9 cellular contexts compared by ENCODE assay signal in genomic region chr11:62856333-62856910, GRCh38. TPM values are rescaled to one million over a fixed set of nuclear protein-coding genes. Genes with fewer than 3 reads are reported as not detected.
DNase-seq lines count a peak whose midpoint lies in the region; ATAC-seq, FAIRE-seq and TF ChIP-seq lines count a peak whose summit lies in the region.
"Had no signal": no experiment of that assay in that cellular context is flagged by ENCODE, and none has a peak within 500 bp of the region (broad histone marks: within the 10 kb centered on the region; RNA-seq: fewer than 3 reads in every experiment).

No MANE protein-coding gene starts in this region.

- TF ChIP-seq CTCF in AG04450 (IDR thresholded peaks at IDR 0.05; ENCODE audit: low read depth, low read length) (no peak), HEK293 (tag by site-specific recombination; IDR thresholded peaks at IDR 0.05) (no peak), kidney (IDR thresholded peaks at IDR 0.05; ENCODE audit: borderline replicate concordance, extremely low read depth, insufficient read depth) (no peak), suprapubic skin (IDR thresholded peaks at IDR 0.05) (peak in 1 of 2 donors; percentile 6)

- H3K36me3 Mint-ChIP-seq in activated naive CD8-positive, alpha-beta T cell, result peaks cover 41% of the 10 kb centered on the region

- peak overlapping the region; percentile 91 for H3K27ac ChIP-seq in AG04450 (ENCODE audit: low read depth, low read length)
- peak overlapping the region; percentile 82 for H3K27ac ChIP-seq in HEK293 (ENCODE audit: extremely low read depth, low read depth, low read length)
- peak overlapping the region in 1 of 2 donors; percentile 3 for H3K27ac ChIP-seq in kidney (ENCODE audit: low read depth in 2 of 2, low read length in 2 of 2)
- peak overlapping the region; percentile 85 for H3K27ac ChIP-seq in suprapubic skin

- H3K4me1 ChIP-seq in HEK293 (ENCODE audit: control insufficient read depth, insufficient read depth, low read length) (no peaks in the 10 kb centered on the region), kidney (ENCODE audit: control insufficient read depth in 1 of 2, insufficient read depth in 1 of 2, low read depth in 1 of 2, low read length in 2 of 2) (peaks cover 7 to 22% of the 10 kb centered on the region in 2 donors), suprapubic skin (peaks cover 47% of the 10 kb centered on the region)

- DNase-seq in AG04450 (ENCODE audit: low read depth, low spot score), result no peak
- no peak for DNase-seq in kidney
- DNase-seq in suprapubic skin (ENCODE audit: low spot score in 2 of 2), result no peak
- no peak for DNase-seq in cerebellum (ENCODE audit: low spot score)

- H3K9me3 ChIP-seq in AG04450 (ENCODE audit: control insufficient read depth, insufficient read depth, low read length), result no peaks in the 10 kb centered on the region
- no peaks in the 10 kb centered on the region for H3K9me3 ChIP-seq in HEK293 (ENCODE audit: control insufficient read depth, insufficient read depth, low read depth, low read length)
- H3K9me3 ChIP-seq in kidney (ENCODE audit: control insufficient read depth in 1 of 2, low read length in 2 of 2), result no peaks in the 10 kb centered on the region
- no peaks in the 10 kb centered on the region for H3K9me3 ChIP-seq in suprapubic skin

- no peaks in the 10 kb centered on the region for H3K27me3 Mint-ChIP-seq in activated naive CD8-positive, alpha-beta T cell

- H3K4me3 Mint-ChIP-seq in activated naive CD8-positive, alpha-beta T cell, result peak overlapping the region; percentile 97

- H3K4me3 ChIP-seq in AG04450 (ENCODE audit: low read depth, low read length) (peak overlapping the region; percentile 92), HEK293 (ENCODE audit: low read depth, low read length) (peak overlapping the region; percentile 73), kidney (ENCODE audit: low read length in 2 of 2) (peak overlapping the region; percentile 89), suprapubic skin (peak overlapping the region; percentile 88)

- peaks cover 39% of the 10 kb centered on the region for H3K4me1 Mint-ChIP-seq in activated naive CD8-positive, alpha-beta T cell (ENCODE audit: low read depth)

- CTCF ChIA-PET in AG04450 (lab: Charles Lee), result interaction anchor here (1.2 to 5.0 kb wide), 3 partner anchors 9 to 70 kb away, joined by 4 to 40 read pairs (median 7); partner anchors contain the start of genes SLC3A2 and TMEM179B
- CTCF ChIA-PET in HEK293 (lab: Yijun Ruan, JAX), result interaction anchor here (1.5 to 3.9 kb wide), 2 partner anchors 70 to 168 kb away, joined by 3 to 24 read pairs; partner anchors contain the start of gene TMEM179B

- intact Hi-C loops in kidney (cut with DNase I), result no loop called here

- POLR2A ChIA-PET in AG04450 (lab: Yijun Ruan, JAX), result interaction anchor here (0.6 to 9.3 kb wide), 16 partner anchors 8 to 255 kb away, joined by 3 to 172 read pairs (median 9); partner anchors contain the start of genes HNRNPUL2, MTA2, SLC3A2 and STX5
- POLR2A ChIA-PET in HEK293 (lab: Yijun Ruan, JAX), result interaction anchor here (0.6 to 5.5 kb wide), 37 partner anchors 9 to 1328 kb away, joined by 3 to 182 read pairs (median 6); partner anchors contain the start of genes AHNAK, B3GAT3, C11orf98 and CSKMT

- ATAC-seq in HG03108 (IDR thresholded peaks at IDR 0.05; ENCODE audit: unreplicated experiment) (no peak), GM18873 (IDR thresholded peaks at IDR 0.05; ENCODE audit: low FRiP score, unreplicated experiment) (no peak)

- no peaks in the 10 kb centered on the region for H3K9me3 Mint-ChIP-seq in activated naive CD8-positive, alpha-beta T cell (ENCODE audit: low read depth)

- no peak for FAIRE-seq in kidney (lab: Jason Lieb, UNC)

- TF ChIP-seq POLR2A in suprapubic skin (IDR thresholded peaks at IDR 0.05), result no peak

- TF ChIP-seq EP300 in suprapubic skin (IDR thresholded peaks at IDR 0.05), result no peak

- peak overlapping the region; percentile 42 to 88 for H3K9ac ChIP-seq in kidney (ENCODE audit: low read length in 2 of 2)

- peaks cover 3 to 44% of the 10 kb centered on the region in 2 experiments; a peak in 1 of 3 replicates for H3K36me3 ChIP-seq in HEK293 (ENCODE audit: control insufficient read depth in 2 of 2, insufficient read depth in 1 of 2, low read length in 2 of 2)
- H3K36me3 ChIP-seq in kidney (ENCODE audit: control insufficient read depth in 1 of 2, insufficient read depth in 2 of 2, low read length in 2 of 2), result peaks cover 18 to 26% of the 10 kb centered on the region in 2 donors
- peaks cover 26% of the 10 kb centered on the region for H3K36me3 ChIP-seq in suprapubic skin

- H3K27ac Mint-ChIP-seq in activated naive CD8-positive, alpha-beta T cell, result peak overlapping the region; percentile 100

- no peaks in the 10 kb centered on the region for H3K27me3 ChIP-seq in AG04450 (ENCODE audit: control insufficient read depth, insufficient read depth, low read length)
- no peaks in the 10 kb centered on the region for H3K27me3 ChIP-seq in suprapubic skin

- 10% methylated on average over 20 of the region's 20 CpGs for WGBS in suprapubic skin

TF ChIP-seq in HEK293, 187 proteins besides CTCF, POLR2A, EP300 and RAD21 (continues in another document):
- TF ChIP-seq ZNF664 (tag by site-specific recombination; IDR thresholded peaks at IDR 0.05) (no peak), SCRT1 (tag by site-specific recombination; IDR thresholded peaks at IDR 0.05; ENCODE audit: borderline replicate concordance) (no peak), ZNF639 (tag by site-specific recombination; IDR thresholded peaks at IDR 0.05) (0 out of 2 replicates have a peak, but pooled peaks have one; percentile 1), ZNF561 (tag by site-specific recombination; IDR thresholded peaks at IDR 0.05; ENCODE audit: borderline replicate concordance) (peak; percentile 13; the same call in 1 of the 2 replicates), ZFP69B (tag by site-specific recombination; IDR thresholded peaks at IDR 0.05) (0 out of 2 replicates have a peak, but pooled peaks have one; percentile 62), ZNF843 (tag by site-specific recombination; IDR thresholded peaks at IDR 0.05) (no peak), ZSCAN30 (tag by site-specific recombination; IDR thresholded peaks at IDR 0.05) (no peak), HIC1 (tag by site-specific recombination; IDR thresholded peaks at IDR 0.05) (peak; percentile 9; the same call in 1 of the 2 replicates), ZNF391 (tag by site-specific recombination; IDR thresholded peaks at IDR 0.05; ENCODE audit: borderline replicate concordance, low read depth) (no peak), ZNF792 (tag by site-specific recombination; IDR thresholded peaks at IDR 0.05) (no peak), ZSCAN23 (tag by site-specific recombination; IDR thresholded peaks at IDR 0.05) (no peak), ZEB2 (tag by site-specific recombination; IDR thresholded peaks at IDR 0.05) (no peak), ZNF600 (tag by site-specific recombination; IDR thresholded peaks at IDR 0.05) (peak; percentile 45), ZNF335 (tag by site-specific recombination; conservative IDR thresholded peaks at IDR 0.05) (peak; percentile 75)

RNA-seq across cellular contexts. Expression of gene WDR74, which starts 17.0 kb away (rescaled TPM):
- polyA plus RNA-seq in AG04450 (2011; rRNA removed) (18.0 and 21.6 TPM in 2 replicates), kidney (ENCODE audit: insufficient read depth, low read depth, low replicate concordance) (38.5 TPM)
- 112 and 141 TPM in 2 replicates for polyA minus RNA-seq in AG04450 (2011; rRNA and poly(A)+ RNA removed)
- total RNA-seq in kidney (48.9 TPM), suprapubic skin (10 to 100 TPM; 63.3 to 79.8 (median 70.3) TPM), cerebellum (31.2 TPM)

RNA-seq across cellular contexts. Expression of gene TEX54, which starts 23.8 kb away (rescaled TPM):
- polyA plus RNA-seq in AG04450 (2011; rRNA removed) (not detected in 2 replicates), kidney (ENCODE audit: insufficient read depth, low read depth, low replicate concordance) (not detected)
- not detected in 2 replicates for polyA minus RNA-seq in AG04450 (2011; rRNA and poly(A)+ RNA removed)
- total RNA-seq in kidney (not detected), suprapubic skin (not detected), cerebellum (not detected)
- total RNA-seq: myocyte had no signal

RNA-seq across cellular contexts. Expression of gene SLC3A2, which starts 24.3 kb away (rescaled TPM):
- polyA plus RNA-seq in AG04450 (2011; rRNA removed), result 263 and 284 TPM in 2 replicates
- polyA minus RNA-seq in AG04450 (2011; rRNA and poly(A)+ RNA removed), result 177 and 196 TPM in 2 replicates
- total RNA-seq in kidney, result 203 TPM
- polyA plus RNA-seq in kidney (ENCODE audit: insufficient read depth, low read depth, low replicate concordance), result 299 TPM
- total RNA-seq in suprapubic skin, result 100 to 1,000 TPM; 170 to 234 (median 198) TPM
- total RNA-seq in cerebellum, result 64.1 TPM

RNA-seq across cellular contexts. Expression of gene STX5, which starts 24.6 kb away (rescaled TPM):
- polyA plus RNA-seq in AG04450 (2011; rRNA removed) (51.7 and 52.1 TPM in 2 replicates), kidney (ENCODE audit: insufficient read depth, low read depth, low replicate concordance) (44.6 TPM)
- polyA minus RNA-seq in AG04450 (2011; rRNA and poly(A)+ RNA removed), result 62.7 and 72.0 TPM in 2 replicates
- total RNA-seq in kidney (39.6 TPM), suprapubic skin (10 to 100 TPM; 26.8 to 47.8 (median 43.2) TPM), cerebellum (24.3 TPM)

RNA-seq across cellular contexts. Expression of gene NXF1, which starts 51.2 kb away (rescaled TPM):
- 48.9 and 66.1 TPM in 2 replicates for polyA plus RNA-seq in AG04450 (2011; rRNA removed)
- 38.3 and 45.0 TPM in 2 replicates for polyA minus RNA-seq in AG04450 (2011; rRNA and poly(A)+ RNA removed)
- 83.8 TPM for total RNA-seq in kidney
- polyA plus RNA-seq in kidney (ENCODE audit: insufficient read depth, low read depth, low replicate concordance), result 70.7 TPM
- 100 to 1,000 TPM in 3 of 4 donors, 10 to 100 TPM in 1; 88.1 to 156 (median 115) TPM for total RNA-seq in suprapubic skin
- 22.5 TPM for total RNA-seq in cerebellum
